1 cellular context compared by ENCODE assay signal in genomic region chr12:104010121-104010520, GRCh38.
TF ChIP-seq lines count a peak whose summit lies in the region.

No MANE protein-coding gene starts in this region.

TF ChIP-seq in IMR-90, 13 proteins besides CTCF, POLR2A, EP300 and RAD21:
- TF ChIP-seq MXI1 (IDR thresholded peaks at IDR 0.05; ENCODE audit: borderline replicate concordance, low read depth, low read length): no peak
- no peak for TF ChIP-seq FOS (IDR thresholded peaks at IDR 0.05; ENCODE audit: low read depth, low read length)
- no peak for TF ChIP-seq RCOR1 (IDR thresholded peaks at IDR 0.05; ENCODE audit: insufficient replicate concordance, low read length)
- TF ChIP-seq, protein P1, sequence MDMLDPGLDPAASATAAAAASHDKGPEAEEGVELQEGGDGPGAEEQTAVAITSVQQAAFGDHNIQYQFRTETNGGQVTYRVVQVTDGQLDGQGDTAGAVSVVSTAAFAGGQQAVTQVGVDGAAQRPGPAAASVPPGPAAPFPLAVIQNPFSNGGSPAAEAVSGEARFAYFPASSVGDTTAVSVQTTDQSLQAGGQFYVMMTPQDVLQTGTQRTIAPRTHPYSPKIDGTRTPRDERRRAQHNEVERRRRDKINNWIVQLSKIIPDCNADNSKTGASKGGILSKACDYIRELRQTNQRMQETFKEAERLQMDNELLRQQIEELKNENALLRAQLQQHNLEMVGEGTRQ (IDR thresholded peaks at IDR 0.05; ENCODE audit: low read depth, low read length): no peak
- no peak for TF ChIP-seq SMC3 (IDR thresholded peaks at IDR 0.05; ENCODE audit: low read depth, low read length)
- TF ChIP-seq BHLHE40 (IDR thresholded peaks at IDR 0.05; ENCODE audit: low read depth, low read length): no peak
- no peak for TF ChIP-seq RFX5 (IDR thresholded peaks at IDR 0.05; ENCODE audit: low read depth, low read length)
- TF ChIP-seq NFE2L2 (IDR thresholded peaks at IDR 0.05; ENCODE audit: low read depth, low read length): no peak
- TF ChIP-seq CEBPB (IDR thresholded peaks at IDR 0.05; ENCODE audit: low read depth, low read length): no peak
- TF ChIP-seq, protein P2, sequence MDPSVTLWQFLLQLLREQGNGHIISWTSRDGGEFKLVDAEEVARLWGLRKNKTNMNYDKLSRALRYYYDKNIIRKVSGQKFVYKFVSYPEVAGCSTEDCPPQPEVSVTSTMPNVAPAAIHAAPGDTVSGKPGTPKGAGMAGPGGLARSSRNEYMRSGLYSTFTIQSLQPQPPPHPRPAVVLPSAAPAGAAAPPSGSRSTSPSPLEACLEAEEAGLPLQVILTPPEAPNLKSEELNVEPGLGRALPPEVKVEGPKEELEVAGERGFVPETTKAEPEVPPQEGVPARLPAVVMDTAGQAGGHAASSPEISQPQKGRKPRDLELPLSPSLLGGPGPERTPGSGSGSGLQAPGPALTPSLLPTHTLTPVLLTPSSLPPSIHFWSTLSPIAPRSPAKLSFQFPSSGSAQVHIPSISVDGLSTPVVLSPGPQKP (IDR thresholded peaks at IDR 0.05; ENCODE audit: borderline replicate concordance, low read depth, low read length): no peak
- no peak for TF ChIP-seq MAZ (IDR thresholded peaks at IDR 0.05; ENCODE audit: borderline replicate concordance, low read depth, low read length)
- no peak for TF ChIP-seq CHD1 (IDR thresholded peaks at IDR 0.05; ENCODE audit: low read depth, low read length)
- no peak for TF ChIP-seq MAFK (IDR thresholded peaks at IDR 0.05; ENCODE audit: low read depth, low read length)
TF ChIP-seq in IMR-90: peak in this region for 0.
